31 cellular contexts compared by ENCODE assay signal in genomic region chr19:32330149-32330548, GRCh38. TPM values are rescaled to one million over a fixed set of nuclear protein-coding genes. Genes with fewer than 3 reads are reported as not detected.
DNase-seq lines count a peak whose midpoint lies in the region; FAIRE-seq and TF ChIP-seq lines count a peak whose summit lies in the region.
"Had no signal": no experiment of that assay in that cellular context is flagged by ENCODE, and none has a peak within 500 bp of the region (broad histone marks: within the 10 kb centered on the region; RNA-seq: fewer than 3 reads in every experiment).

No MANE protein-coding gene starts in this region.

- H3K9me3 ChIP-seq in A673 (ENCODE audit: low read depth, low read length, poor library complexity, severe bottlenecking), result no peaks in the 10 kb centered on the region
- H3K9me3 ChIP-seq in endothelial cell of umbilical vein (replicated peaks; ENCODE audit: control insufficient read depth, insufficient read depth, low read length), result no peaks in the 10 kb centered on the region
- no peaks in the 10 kb centered on the region for H3K9me3 ChIP-seq in mammary epithelial cell (replicated peaks; ENCODE audit: insufficient read depth, low read length)
- H3K9me3 ChIP-seq: Caco-2, HAP-1 had no signal

- H3K4me2 ChIP-seq in endothelial cell of umbilical vein (ENCODE audit: insufficient read depth, low read length) (no peak overlapping the region), mammary epithelial cell (ENCODE audit: insufficient read depth, low read depth, low read length) (no peak overlapping the region)

- TF ChIP-seq CTCF in A673 (conservative IDR thresholded peaks at IDR 0.05; ENCODE audit: low read depth, low read length), result no peak
- TF ChIP-seq CTCF in endothelial cell of umbilical vein (IDR thresholded peaks at IDR 0.05; ENCODE audit: extremely low read depth in 1 of 2, insufficient read depth in 1 of 2, low read depth in 1 of 2, low read length in 2 of 2), result no peak
- no peak for TF ChIP-seq CTCF in mesothelial cell of epicardium (IDR thresholded peaks at IDR 0.05; ENCODE audit: unreplicated experiment)
- TF ChIP-seq CTCF in mammary epithelial cell (conservative IDR thresholded peaks at IDR 0.05 in 1 of 2, IDR thresholded peaks at IDR 0.05 in 1 of 2; ENCODE audit: extremely low read depth in 1 of 2, insufficient read depth in 1 of 2, low read depth in 1 of 2, low read length in 2 of 2), result no peak

- no peaks in the 10 kb centered on the region for H3K36me3 ChIP-seq in A673 (ENCODE audit: insufficient read depth, low read length, poor library complexity, severe bottlenecking)
- no peaks in the 10 kb centered on the region for H3K36me3 ChIP-seq in endothelial cell of umbilical vein (ENCODE audit: control insufficient read depth in 2 of 2, extremely low read depth in 1 of 2, insufficient read depth in 2 of 2, low read length in 2 of 2)
- no peaks in the 10 kb centered on the region for H3K36me3 ChIP-seq in mammary epithelial cell (ENCODE audit: insufficient read depth, low read length)
- H3K36me3 ChIP-seq: HAP-1 had no signal

- POLR2A ChIA-PET in A673 (lab: Charles Lee; ENCODE audit: low non-redundant PET), result no interaction called here
- POLR2A ChIA-PET in endothelial cell of umbilical vein (lab: Charles Lee), result no interaction called here

- H2AFZ ChIP-seq in endothelial cell of umbilical vein (ENCODE audit: low read depth, low read length) (no peak overlapping the region), mammary epithelial cell (ENCODE audit: low read depth, low read length) (no peak overlapping the region)

- TF ChIP-seq POLR2A in endothelial cell of umbilical vein (IDR thresholded peaks at IDR 0.05; ENCODE audit: low read depth, low read length), result no peak

- H3K9me1 ChIP-seq in endothelial cell of umbilical vein (replicated peaks; ENCODE audit: control insufficient read depth, extremely low read depth, insufficient read depth, low read length), result no peaks in the 10 kb centered on the region

- H3K4me1 ChIP-seq in A673 (ENCODE audit: insufficient read depth, low read length, poor library complexity, severe bottlenecking) (no peaks in the 10 kb centered on the region), endothelial cell of umbilical vein (ENCODE audit: control insufficient read depth, extremely low read depth, insufficient read depth, low read length) (peaks cover 7% of the 10 kb centered on the region), mammary epithelial cell (ENCODE audit: insufficient read depth, low read length) (no peaks in the 10 kb centered on the region)
- H3K4me1 ChIP-seq: Caco-2 had no signal

- intact Hi-C loops in A673 (cut with micrococcal nuclease; ENCODE audit: unreplicated experiment) (no loop called here), endothelial cell of umbilical vein (cut with micrococcal nuclease) (no loop called here), mammary epithelial cell (cut with micrococcal nuclease) (no loop called here), posterior cingulate gyrus (cut with DNase I) (no loop called here)

- no peaks in the 10 kb centered on the region for H3K9me3 Mint-ChIP-seq in mesothelial cell of epicardium
- H3K9me3 Mint-ChIP-seq: CD4-positive, alpha-beta memory T cell; HFFc6 had no signal

- CTCF ChIA-PET in A673 (lab: Charles Lee) (no interaction called here), endothelial cell of umbilical vein (lab: Charles Lee) (interaction anchor here (1.4 kb wide), 1 partner anchor 10 kb away, joined by 4 read pairs; no protein-coding TSS in a partner anchor), mammary epithelial cell (lab: Charles Lee; ENCODE audit: low non-redundant PET) (no interaction called here)

- H3K79me2 ChIP-seq in endothelial cell of umbilical vein (ENCODE audit: control insufficient read depth, insufficient read depth, low read length) (no peaks in the 10 kb centered on the region), mammary epithelial cell (ENCODE audit: insufficient read depth, low read length) (no peaks in the 10 kb centered on the region)

- H3K36me3 Mint-ChIP-seq in mesothelial cell of epicardium, result no peaks in the 10 kb centered on the region
- H3K36me3 Mint-ChIP-seq: CD4-positive, alpha-beta memory T cell had no signal

- H3K4me1 Mint-ChIP-seq in mesothelial cell of epicardium, result peaks cover 5% of the 10 kb centered on the region

- H3K27me3 Mint-ChIP-seq in mesothelial cell of epicardium (ENCODE audit: low read depth), result peaks cover 18% of the 10 kb centered on the region

- H3K27ac Mint-ChIP-seq in mesothelial cell of epicardium, result peak overlapping the region; percentile 37
- H3K27ac Mint-ChIP-seq: CD4-positive, alpha-beta memory T cell; HFFc6 had no signal

- WGBS in mammary epithelial cell (ENCODE audit: low coverage, missing lambda C conversion rate), result 67% methylated on average over 10 of the region's 10 CpGs

- in situ Hi-C loops in mammary epithelial cell (cut with MboI; ENCODE audit: low sequenced_read_pairs in 2 of 2), result loop anchor here (25.0 kb wide), 1 partner anchor 232 kb away; no protein-coding TSS in a partner anchor

- no peaks in the 10 kb centered on the region for H4K20me1 ChIP-seq in endothelial cell of umbilical vein (replicated peaks; ENCODE audit: control insufficient read depth, extremely low read depth, insufficient read depth, low read length)
- H4K20me1 ChIP-seq in mammary epithelial cell (ENCODE audit: insufficient read depth, low read length), result no peaks in the 10 kb centered on the region

- H3K27me3 ChIP-seq in A673 (replicated peaks; ENCODE audit: insufficient read depth, low read depth, low read length, poor library complexity) (no peaks in the 10 kb centered on the region), endothelial cell of umbilical vein (ENCODE audit: control insufficient read depth in 2 of 2, insufficient read depth in 2 of 2, low read length in 2 of 2) (no peaks in the 10 kb centered on the region), mammary epithelial cell (ENCODE audit: insufficient read depth, low read length) (no peaks in the 10 kb centered on the region)

- no peak overlapping the region for H3K4me3 Mint-ChIP-seq in mesothelial cell of epicardium
- H3K4me3 Mint-ChIP-seq: CD4-positive, alpha-beta memory T cell; HFFc6 had no signal

- peak; percentile 15 for FAIRE-seq in endothelial cell of umbilical vein (lab: Jason Lieb, UNC)
- FAIRE-seq: GM12891, HTR-8/SVneo had no signal

- dilution Hi-C loops in endothelial cell of umbilical vein (cut with MboI; ENCODE audit: extremely low pct_ligation_motif_present, low sequenced_read_pairs), result no loop called here
- dilution Hi-C loops in mammary epithelial cell (cut with HindIII; ENCODE audit: low sequenced_read_pairs), result no loop called here

- BruUV-seq in A673 (replicated peaks; lab: Mats Ljungman, UMichigan), result no TSS peak
- no TSS peak for BruUV-seq in endothelial cell of umbilical vein (replicated peaks; lab: Mats Ljungman, UMichigan)
- no TSS peak for BruUV-seq in mammary epithelial cell (replicated peaks; lab: Mats Ljungman, UMichigan)

- H3K4me3 ChIP-seq in A673 (ENCODE audit: low read depth, low read length, poor library complexity, severe bottlenecking), result no peak overlapping the region
- H3K4me3 ChIP-seq in endothelial cell of umbilical vein (replicated peaks in 1 of 3; ENCODE audit: insufficient read depth in 1 of 3, low read depth in 1 of 3, low read length in 3 of 3), result no peak overlapping the region
- no peak overlapping the region for H3K4me3 ChIP-seq in mammary epithelial cell (replicated peaks in 1 of 3; ENCODE audit: insufficient read depth in 1 of 3, low read depth in 2 of 3, low read length in 3 of 3)
- H3K4me3 ChIP-seq: HAP-1 had no signal

- DNase-seq in A673 (ENCODE audit: low spot score) (peak; percentile 11), LHCN-M2 (ENCODE audit: low read depth) (peak; percentile 4), endothelial cell of umbilical vein (ENCODE audit: low read depth, low spot score) (peak; percentile 33), mesothelial cell of epicardium (ENCODE audit: low spot score in 2 of 2, unreplicated experiment in 2 of 2) (peak in 1 of 2 experiments; percentile 51), NCI-H1436 (lab: John Stamatoyannopoulos, UW) (no peak), mammary epithelial cell (no peak), posterior cingulate gyrus (no peak)
- DNase-seq in stimulated activated CD4-positive, alpha-beta T cell treated with anti-CD3 and anti-CD28 coated beads, Interleukin-4, amount 100 ng/mL, for 1 hour, result no peak
- DNase-seq: AML-193; C1 segment of cervical spinal cord; Caco-2; CD4-positive, alpha-beta memory T cell; DMS 273 treated with DMSO at 0.1 percent for 48 hours; DMS79; GF-D8; GOT3; HFFc6; KBM-7; MM.1S; NCI-H1436 treated with DMSO at 0.1 percent for 48 hours; NCI-H187 treated with DMSO at 0.1 percent for 48 hours; NCI-H2171 treated with DMSO at 0.1 percent for 48 hours; NCI-H446; NCI-H524 treated with DMSO at 0.1 percent for 48 hours; NCI-H774; RPMI8226; SHP77; T-helper 1 cell had no signal

- H3K9ac ChIP-seq in endothelial cell of umbilical vein (replicated peaks; ENCODE audit: extremely low read depth, insufficient read depth, low read length), result no peak overlapping the region
- H3K9ac ChIP-seq in mammary epithelial cell (ENCODE audit: insufficient read depth, low read length), result no peak overlapping the region

- no peak overlapping the region for H3K27ac ChIP-seq in A673 (ENCODE audit: low read depth, low read length, poor library complexity, severe bottlenecking)
- H3K27ac ChIP-seq in endothelial cell of umbilical vein (ENCODE audit: insufficient read depth, low read depth, low read length), result no peak overlapping the region
- no peak overlapping the region for H3K27ac ChIP-seq in mammary epithelial cell (ENCODE audit: insufficient read depth, low read depth, low read length)

TF ChIP-seq in endothelial cell of umbilical vein, 7 proteins besides CTCF, POLR2A, EP300 and RAD21:
- TF ChIP-seq JUN (IDR thresholded peaks at IDR 0.05; ENCODE audit: borderline replicate concordance, insufficient read depth, insufficient read length, low read depth) (peak; percentile 8), EZH2 (IDR thresholded peaks at IDR 0.05; ENCODE audit: borderline replicate concordance, low read depth, low read length, severe bottlenecking) (no peak)

RNA-seq across cellular contexts. Expression of gene ZNF507, which starts 15.3 kb away (rescaled TPM):
- total RNA-seq in A673 (2021) (35.0 and 36.1 TPM in 2 replicates), LHCN-M2 (2014; rRNA removed) (6.4 and 8.7 TPM in 2 replicates), endothelial cell of umbilical vein (20.3 and 23.0 TPM in 2 replicates), mesothelial cell of epicardium (33.4 to 34.1 TPM (median 33.6 TPM) in 3 replicates), mammary epithelial cell (10 to 100 TPM; 10.2 to 14.4 TPM)
- 2.8 TPM for polyA plus RNA-seq in LHCN-M2 (2012)
- polyA plus RNA-seq in endothelial cell of umbilical vein (4.8 and 6.8 TPM in 2 replicates), mammary epithelial cell (7.2 TPM)
- polyA plus RNA-seq in endothelial cell of umbilical vein (2011; cell fraction: cytosol; rRNA removed), result 7.9 and 8.4 TPM in 2 replicates
- 21.5 and 23.7 TPM in 2 replicates for polyA plus RNA-seq in endothelial cell of umbilical vein (2011; cell fraction: nucleus; rRNA removed)
- 10.4 and 11.8 TPM in 2 replicates for polyA plus RNA-seq in endothelial cell of umbilical vein (2012)
- polyA minus RNA-seq in endothelial cell of umbilical vein (16.3 and 16.4 TPM in 2 replicates), mammary epithelial cell (12.2 TPM)
- polyA minus RNA-seq in endothelial cell of umbilical vein (2011; cell fraction: cytosol; rRNA and poly(A)+ RNA removed), result 12.1 TPM
- polyA minus RNA-seq in endothelial cell of umbilical vein (2011; cell fraction: nucleus; rRNA and poly(A)+ RNA removed), result 23.9 and 34.8 TPM in 2 replicates

Comparison
In these comparisons a context has a peak if more than half of its experiments do, and no peak if none do; other contexts are left out.
1. DNase-seq: peak in A673 (single experiment), LHCN-M2 (single experiment) and endothelial cell of umbilical vein (single experiment); none in NCI-H1436 (single experiment), stimulated activated CD4-positive, alpha-beta T cell treated with anti-CD3 and anti-CD28 coated beads, Interleukin-4, amount 100 ng/mL, for 1 hour (single experiment), mammary epithelial cell (single experiment) and posterior cingulate gyrus (0 of 10).